In the genomic region with DNA sequence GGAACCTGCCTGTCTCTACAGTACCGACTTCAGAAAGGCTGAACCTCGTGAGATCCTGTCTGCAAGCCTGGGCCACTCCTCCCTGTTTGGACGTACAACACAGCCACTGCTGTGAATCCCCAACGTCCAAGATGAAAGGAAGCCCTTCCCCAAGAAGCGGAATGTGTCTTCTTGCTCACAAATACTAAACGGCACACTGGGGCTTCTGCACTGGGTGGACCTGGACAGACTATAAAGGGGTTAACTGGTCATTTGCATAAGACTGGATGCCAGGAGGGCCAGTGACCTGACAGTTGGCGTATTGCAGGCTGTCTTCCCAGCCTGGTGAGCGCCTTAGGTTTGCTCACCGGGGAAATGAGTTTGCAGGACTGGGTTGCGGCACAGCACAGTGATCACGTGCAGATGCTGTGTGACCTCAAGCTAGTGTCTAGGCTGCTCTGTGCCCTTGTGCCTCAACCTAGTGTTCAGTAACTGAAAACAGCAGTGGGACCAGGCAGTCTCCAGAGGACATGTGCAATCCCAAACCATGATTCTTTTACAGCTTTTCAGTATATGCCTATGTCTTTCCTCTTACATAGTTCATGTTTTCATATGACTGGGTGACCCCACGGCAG, we compare ENCODE assay signal across 18 cellular contexts. TPM values are rescaled to one million over a fixed set of nuclear protein-coding genes. Genes with fewer than 3 reads are reported as not detected.
DNase-seq lines count a peak whose midpoint lies in the region; ATAC-seq, FAIRE-seq and TF ChIP-seq lines count a peak whose summit lies in the region.
"Had no signal": no experiment of that assay in that cellular context is flagged by ENCODE, and none has a peak within 500 bp of the region (broad histone marks: within the 10 kb centered on the region; RNA-seq: fewer than 3 reads in every experiment).

No MANE protein-coding gene starts in this region.

- DNase-seq in ELF-1 (ENCODE audit: low read depth, low spot score) (peak; percentile 52), H1 (ENCODE audit: low read depth in 1 of 2, low spot score in 2 of 2) (no peak), sigmoid colon (peak; percentile 22), PC-3 (no peak)
- no peak for DNase-seq in effector memory CD4-positive, alpha-beta T cell
- DNase-seq: ACHN; CD8-positive, alpha-beta T cell; COR-L47; DND-41; GF-D8; GM23248; HFFc6 had no signal

- no peak overlapping the region for H3K23ac ChIP-seq in H1 (ENCODE audit: insufficient read length)

- ATAC-seq in PC-3 (no peak), GM21526 (IDR thresholded peaks at IDR 0.05; ENCODE audit: low FRiP score, unreplicated experiment) (no peak)
- ATAC-seq: CD8-positive, alpha-beta T cell had no signal

- no peak for TF ChIP-seq POLR2A in H1 (IDR thresholded peaks at IDR 0.05; ENCODE audit: control extremely low read depth in 1 of 2, low read depth in 2 of 2, low read length in 2 of 2)
- TF ChIP-seq POLR2A in sigmoid colon (IDR thresholded peaks at IDR 0.05) = no peak

- no peak overlapping the region for H2BK5ac ChIP-seq in H1 (ENCODE audit: low read depth, low read length)

- H4K20me1 ChIP-seq in BLaER1 (no peaks in the 10 kb centered on the region), H1 (replicated peaks in 1 of 2; ENCODE audit: control insufficient read depth in 1 of 2, insufficient read depth in 2 of 2, low read length in 2 of 2) (no peaks in the 10 kb centered on the region), PC-3 (ENCODE audit: low read length) (no peaks in the 10 kb centered on the region)

- 83% methylated on average over 12 of the region's 12 CpGs; no CpG with 5 or more reads in 1 of the 2 experiments for WGBS in H1 (ENCODE audit: extremely low coverage in 1 of 2, insufficient coverage in 1 of 2, insufficient read length in 1 of 2, insufficient replicate concordance in 2 of 2, low coverage in 1 of 2, low lambda C conversion rate in 2 of 2, missing lambda C conversion rate in 1 of 2), 2 experiments
- 59 to 66% methylated on average over 12 of the region's 12 CpGs for WGBS in sigmoid colon, 2 donors

- no peak for TF ChIP-seq CTCF in H1 (IDR thresholded peaks at IDR 0.05; ENCODE audit: control extremely low read depth in 1 of 3, insufficient read depth in 1 of 3, low read depth in 1 of 3, low read length in 3 of 3)
- no peak for TF ChIP-seq CTCF in sigmoid colon (IDR thresholded peaks at IDR 0.05)
- TF ChIP-seq CTCF in PC-3 (conservative IDR thresholded peaks at IDR 0.05; ENCODE audit: low read depth, low read length) = no peak

- H4K5ac ChIP-seq in H1 (ENCODE audit: insufficient read length, low read depth, low read length) = no peak overlapping the region

- POLR2A ChIA-PET in H1 (lab: Charles Lee; ENCODE audit: partially characterized antibody) = no interaction called here
- POLR2A ChIA-PET in PC-3 (lab: Charles Lee; ENCODE audit: unreplicated experiment) = no interaction called here

- H3K4me3 ChIP-seq in BLaER1 (no peak overlapping the region), H1 (ENCODE audit: extremely low read depth in 1 of 4, insufficient read depth in 2 of 4, low read depth in 3 of 4, low read length in 4 of 4) (no peak overlapping the region), sigmoid colon (no peak overlapping the region), PC-3 (ENCODE audit: low read length) (no peak overlapping the region)
- H3K4me3 ChIP-seq in effector memory CD4-positive, alpha-beta T cell (ENCODE audit: insufficient read depth, low read depth, low read length, poor library complexity, severe bottlenecking) = no peak overlapping the region
- H3K4me3 ChIP-seq: GM23248, HAP-1 had no signal

- H3K36me3 ChIP-seq in BLaER1 (no peaks in the 10 kb centered on the region), H1 (ENCODE audit: control insufficient read depth in 2 of 4, insufficient read depth in 4 of 4, low read length in 3 of 4) (no peaks in the 10 kb centered on the region), sigmoid colon (no peaks in the 10 kb centered on the region), PC-3 (ENCODE audit: low read depth, low read length) (no peaks in the 10 kb centered on the region)
- H3K36me3 ChIP-seq in effector memory CD4-positive, alpha-beta T cell (ENCODE audit: control insufficient read depth, insufficient read depth, low read length) = no peaks in the 10 kb centered on the region
- H3K36me3 ChIP-seq: HAP-1 had no signal

- H3K27me3 ChIP-seq in BLaER1 (no peaks in the 10 kb centered on the region), H1 (replicated peaks in 1 of 4; ENCODE audit: control insufficient read depth in 3 of 4, extremely low read depth in 1 of 4, insufficient read depth in 3 of 4, low read length in 3 of 4) (no peaks in the 10 kb centered on the region), sigmoid colon (no peaks in the 10 kb centered on the region), PC-3 (ENCODE audit: low read length) (peaks cover 58% of the 10 kb centered on the region)
- H3K27me3 ChIP-seq in effector memory CD4-positive, alpha-beta T cell (replicated peaks; ENCODE audit: control insufficient read depth, insufficient read depth, low read length, poor library complexity, severe bottlenecking) = no peaks in the 10 kb centered on the region

- no peaks in the 10 kb centered on the region for H3K79me1 ChIP-seq in H1 (ENCODE audit: low read depth, low read length)

- H3K9ac ChIP-seq in BLaER1 (no peak overlapping the region), H1 (replicated peaks in 1 of 4; ENCODE audit: extremely low read depth in 1 of 4, low read depth in 3 of 4, low read length in 3 of 4) (no peak overlapping the region), PC-3 (ENCODE audit: low read length) (no peak overlapping the region)
- H3K9ac ChIP-seq: GM23248 had no signal

- no peak for TF ChIP-seq EP300 in H1 (IDR thresholded peaks at IDR 0.05; ENCODE audit: borderline replicate concordance in 1 of 2, low read depth in 2 of 2, low read length in 2 of 2)
- no peak for TF ChIP-seq EP300 in sigmoid colon (IDR thresholded peaks at IDR 0.05)

- no peak for TF ChIP-seq RAD21 in H1 (IDR thresholded peaks at IDR 0.05 in 1 of 2, conservative IDR thresholded peaks at IDR 0.05 in 1 of 2; ENCODE audit: low read depth in 2 of 2, low read length in 2 of 2)

- intact Hi-C loops in sigmoid colon (cut with DNase I) = no loop called here
- intact Hi-C loops in PC-3 (cut with micrococcal nuclease) = no loop called here

- H3K79me2 ChIP-seq in H1 (ENCODE audit: control insufficient read depth in 1 of 2, insufficient read depth in 2 of 2, low read length in 2 of 2) (no peaks in the 10 kb centered on the region), PC-3 (ENCODE audit: low read length) (no peaks in the 10 kb centered on the region)

- H2BK15ac ChIP-seq in H1 (ENCODE audit: low read length) = no peak overlapping the region

- no peak overlapping the region for H4K8ac ChIP-seq in H1 (ENCODE audit: extremely low read depth, insufficient read depth, low read length)

- no peak overlapping the region for H3K56ac ChIP-seq in H1 (replicated peaks; ENCODE audit: insufficient read length, low read depth, low read length)

- no peaks in the 10 kb centered on the region for H3K9me3 ChIP-seq in BLaER1
- H3K9me3 ChIP-seq in H1 (ENCODE audit: insufficient read depth in 2 of 2, low read depth in 1 of 2, low read length in 1 of 2) = no peaks in the 10 kb centered on the region
- no peaks in the 10 kb centered on the region for H3K9me3 ChIP-seq in sigmoid colon
- H3K9me3 ChIP-seq in effector memory CD4-positive, alpha-beta T cell (ENCODE audit: control insufficient read depth, low read length) = no peaks in the 10 kb centered on the region
- H3K9me3 ChIP-seq in PC-3 (ENCODE audit: low read length) = no peaks in the 10 kb centered on the region
- H3K9me3 ChIP-seq: HAP-1 had no signal

- H3K18ac ChIP-seq in H1 (ENCODE audit: extremely low read depth, low read length) = no peak overlapping the region

- H3K27ac ChIP-seq in BLaER1 = no peak overlapping the region
- no peak overlapping the region for H3K27ac ChIP-seq in H1 (ENCODE audit: low read depth, low read length)
- H3K27ac ChIP-seq in sigmoid colon = no peak overlapping the region
- H3K27ac ChIP-seq in effector memory CD4-positive, alpha-beta T cell (ENCODE audit: insufficient read depth, low read length, poor library complexity, severe bottlenecking) = no peak overlapping the region
- H3K27ac ChIP-seq in PC-3 (ENCODE audit: low read length) = no peak overlapping the region
- H3K27ac ChIP-seq: C4-2B, GM23248 had no signal

- CTCF ChIA-PET in H1 (lab: Charles Lee; ENCODE audit: partially characterized antibody) = interaction anchor here (0.6 to 0.8 kb wide), 2 partner anchors 17 to 624 kb away, joined by 3 to 5 read pairs; no protein-coding TSS in a partner anchor
- CTCF ChIA-PET in PC-3 (lab: Charles Lee) = no interaction called here

- BruUV-seq in PC-3 (replicated peaks; lab: Mats Ljungman, UMichigan) = no TSS peak

- H3K4me1 ChIP-seq in BLaER1 = peaks cover 23% of the 10 kb centered on the region
- peaks cover 0 to 8% (median 2%) of the 10 kb centered on the region in 4 experiments; a peak in 4 of 7 replicates for H3K4me1 ChIP-seq in H1 (replicated peaks in 1 of 4; ENCODE audit: control insufficient read depth in 3 of 4, insufficient read depth in 4 of 4, low read length in 3 of 4)
- no peaks in the 10 kb centered on the region for H3K4me1 ChIP-seq in sigmoid colon
- no peaks in the 10 kb centered on the region for H3K4me1 ChIP-seq in effector memory CD4-positive, alpha-beta T cell (ENCODE audit: control insufficient read depth, insufficient read depth, low read length, poor library complexity, severe bottlenecking)
- no peaks in the 10 kb centered on the region for H3K4me1 ChIP-seq in PC-3 (ENCODE audit: insufficient read depth, low read length)
- H3K4me1 ChIP-seq: HAP-1 had no signal

- H3K14ac ChIP-seq in H1 (ENCODE audit: insufficient read length) = no peak overlapping the region

- H2BK20ac ChIP-seq in H1 (ENCODE audit: low read length) = no peak overlapping the region

- no peaks in the 10 kb centered on the region for H3K9me2 ChIP-seq in PC-3 (replicated peaks; ENCODE audit: low read length)

- no peak overlapping the region for H4K91ac ChIP-seq in H1 (replicated peaks; ENCODE audit: insufficient read length, low read length)

- no peak overlapping the region for H2AK5ac ChIP-seq in H1 (ENCODE audit: low read depth, low read length)

- H3K23me2 ChIP-seq in H1 (ENCODE audit: low read depth, low read length) = no peaks in the 10 kb centered on the region; the same call in 1 of the 2 replicates

- no peak overlapping the region for H3K4ac ChIP-seq in H1 (replicated peaks; ENCODE audit: insufficient read length, low read depth, low read length)

- H2AFZ ChIP-seq in H1 (ENCODE audit: low read length) (no peak overlapping the region), PC-3 (ENCODE audit: low read length) (no peak overlapping the region)
- H2AFZ ChIP-seq: GM23248 had no signal

- no peak for FAIRE-seq in H1 (lab: Jason Lieb, UNC)
- FAIRE-seq: D721Med had no signal

- H3K4me2 ChIP-seq in BLaER1 (peak overlapping the region; percentile 32; the same call in 1 of the 2 replicates), H1 (ENCODE audit: insufficient read depth in 1 of 2, low read depth in 2 of 2, low read length in 2 of 2) (no peak overlapping the region), PC-3 (ENCODE audit: low read length) (no peak overlapping the region)

- no peak overlapping the region for H2BK12ac ChIP-seq in H1 (ENCODE audit: low read depth, low read length)

- no peaks in the 10 kb centered on the region for H3F3A ChIP-seq in PC-3 (ENCODE audit: low read length, unreplicated experiment)

- H2BK120ac ChIP-seq in H1 (replicated peaks; ENCODE audit: low read depth, low read length) = no peak overlapping the region

RNA-seq across cellular contexts. Expression of a gene that starts 19.5 kb away (rescaled TPM):
- 6.2 and 6.6 TPM in 2 replicates for total RNA-seq in H1 (2021; fragmentation: NEBNext Ultra II Directional; extraction: Animal tissue kit (Norgen Biotek cat#: 25700))
- 1.9 and 2.2 TPM in 2 replicates for polyA plus RNA-seq in H1 (2011; rRNA removed)
- polyA plus RNA-seq in H1 (2011; cell fraction: cytosol; rRNA removed) = 1.7 TPM
- 3.2 TPM for polyA plus RNA-seq in H1 (2011; cell fraction: nucleus; rRNA removed)
- polyA plus RNA-seq in H1 (2012, experiment 1 of 2) = 1.9 to 2.8 TPM (median 2.2 TPM) in 4 replicates
- polyA plus RNA-seq in H1 (2012, experiment 2 of 2) = 1.4 TPM
- 2.6 TPM for polyA plus RNA-seq in H1 (2013, experiment 1 of 2)
- polyA plus RNA-seq in H1 (2013, experiment 2 of 2) = 2.9 TPM
- 1.5 and 2.4 TPM in 2 replicates for polyA minus RNA-seq in H1 (2011; rRNA and poly(A)+ RNA removed)
- 0.95 TPM for polyA minus RNA-seq in H1 (2011; cell fraction: cytosol; rRNA and poly(A)+ RNA removed)
- 3.6 TPM for polyA minus RNA-seq in H1 (2011; cell fraction: nucleus; rRNA and poly(A)+ RNA removed)
- under 1 TPM; 0.28 to 0.95 (median 0.60) TPM for total RNA-seq in sigmoid colon
- polyA plus RNA-seq in sigmoid colon = under 1 TPM in 2 of 3 donors, not detected in 1; 0.04 to 0.60 TPM
- not detected in 2 replicates for total RNA-seq in PC-3 (2014; rRNA removed)
- total RNA-seq: A172, HFFc6 had no signal

Comparison
In these comparisons a context has a peak if more than half of its experiments do, and no peak if none do; other contexts are left out.
1. DNase-seq: peak in ELF-1 (single experiment) and sigmoid colon (single experiment); none in H1 (0 of 2), effector memory CD4-positive, alpha-beta T cell (0 of 3) and PC-3 (single experiment).